In genomic region chr3:50174517-50174895, GRCh38 we compare ENCODE assay signal across 31 cellular contexts. TPM values are rescaled to one million over a fixed set of nuclear protein-coding genes. Genes with fewer than 3 reads are reported as not detected.
"Had no signal": no experiment of that assay in that cellular context is flagged by ENCODE, and none has a peak within 500 bp of the region (broad histone marks: within the 10 kb centered on the region; RNA-seq: fewer than 3 reads in every experiment).

No MANE protein-coding gene starts in this region.

- H3K9me3 ChIP-seq: colonic mucosa, esophagus squamous epithelium, gastrocnemius medialis, heart right ventricle, left lung, lower lobe of right lung, mucosa of descending colon had no signal

- H3K27ac ChIP-seq: colonic mucosa, epithelial cell of prostate, gastrocnemius medialis, heart right ventricle, left lung, lower lobe of right lung had no signal

- DNase-seq: colonic mucosa; cortex of kidney; effector CD8-positive, alpha-beta T cell; effector memory CD8-positive, alpha-beta T cell; erythroblast; esophagus squamous epithelium; foreskin fibroblast; foreskin melanocyte; gastrocnemius medialis; glutamatergic neuron; head of caudate nucleus; heart right ventricle; hippocampal formation; left cardiac atrium; left ventricle myocardium superior; lower lobe of right lung; mesenchymal stem cell; naive B cell had no signal

- H3K36me3 ChIP-seq: colonic mucosa, gastrocnemius medialis had no signal

- ATAC-seq: effector memory CD8-positive, alpha-beta T cell; esophagus mucosa; gastrocnemius medialis; heart right ventricle; left cardiac atrium; left ventricle myocardium superior; mucosa of descending colon had no signal

- FAIRE-seq: endometrium, islet of Langerhans, keratinocyte had no signal

- H3K4me3 ChIP-seq: colonic mucosa, esophagus squamous epithelium, gastrocnemius medialis, heart right ventricle, left lung, lower lobe of right lung, mucosa of descending colon had no signal

- H3K27me3 ChIP-seq: colonic mucosa, esophagus squamous epithelium, gastrocnemius medialis, heart right ventricle, left lung had no signal

RNA-seq across cellular contexts. Expression of gene GNAT1, which starts 16.9 kb away (rescaled TPM):
- total RNA-seq: colonic mucosa, dermis microvascular lymphatic vessel endothelial cell, esophagus squamous epithelium, gastrocnemius medialis, glomerular endothelial cell, heart right ventricle, kidney epithelial cell, left cardiac atrium, left lung, left ventricle myocardium superior, lower leg skin, lower lobe of right lung, lung microvascular endothelial cell, mesenteric fat pad, mucosa of descending colon had no signal
- polyA plus RNA-seq: heart right ventricle had no signal

RNA-seq across cellular contexts. Expression of gene SLC38A3, which starts 30.6 kb away (rescaled TPM):
- total RNA-seq: esophagus squamous epithelium, glomerular endothelial cell, lower lobe of right lung, lung microvascular endothelial cell had no signal
- polyA plus RNA-seq: keratinocyte had no signal
